In the genomic region with DNA sequence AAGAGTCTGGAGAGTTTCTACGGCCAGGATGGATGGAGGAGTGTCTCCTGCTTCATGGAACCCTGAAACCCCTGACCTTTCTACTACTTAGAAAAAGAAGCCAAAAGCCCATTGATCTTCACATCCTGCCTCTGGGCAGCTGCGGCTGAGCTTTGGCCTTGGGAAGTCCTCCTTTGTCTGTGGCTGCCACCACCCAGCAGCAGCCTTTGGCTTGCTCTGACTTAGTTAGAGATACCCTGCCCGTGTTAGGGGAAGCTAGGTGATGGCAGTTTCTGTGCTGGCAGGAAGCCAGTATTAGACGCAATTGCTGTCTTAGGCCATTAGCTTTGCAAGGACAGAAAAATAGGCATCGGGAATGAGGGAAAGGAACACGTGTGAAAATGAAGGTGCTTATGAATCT, we compare ENCODE assay signal across 18 cellular contexts. TPM values are rescaled to one million over a fixed set of nuclear protein-coding genes. Genes with fewer than 3 reads are reported as not detected.
DNase-seq lines count a peak whose midpoint lies in the region; ATAC-seq and TF ChIP-seq lines count a peak whose summit lies in the region.
"Had no signal": no experiment of that assay in that cellular context is flagged by ENCODE, and none has a peak within 500 bp of the region (broad histone marks: within the 10 kb centered on the region; RNA-seq: fewer than 3 reads in every experiment).

No MANE protein-coding gene starts in this region.

- no peaks in the 10 kb centered on the region for H3K27me3 Mint-ChIP-seq in activated CD8-positive, alpha-beta T cell treated with anti-CD3 and anti-CD28 coated beads for 36 hours
- H3K27me3 Mint-ChIP-seq in activated CD8-positive, alpha-beta T cell treated with anti-CD3 and anti-CD28 coated beads, Interleukin-2, amount 10 ng/mL, durations not matched to agents 7 days and 5 days (ENCODE audit: low read depth) = no peaks in the 10 kb centered on the region
- H3K27me3 Mint-ChIP-seq in T-helper 17 cell = no peaks in the 10 kb centered on the region
- H3K27me3 Mint-ChIP-seq: stimulated activated memory B cell treated with anti-CD40 and anti-IgM and Interleukin-4, amounts not matched to agents 10 μg/mL and 1 μg/mL and 100 μg/mL, for 72 hours had no signal

- H3K4me2 ChIP-seq in hepatocyte = no peak overlapping the region

- H3K4me1 ChIP-seq in hepatocyte (ENCODE audit: insufficient read depth) (no peaks in the 10 kb centered on the region), thyroid gland (peaks cover 0 to 6% of the 10 kb centered on the region in 2 donors)

- peaks cover 16% of the 10 kb centered on the region for H3K4me1 Mint-ChIP-seq in activated CD8-positive, alpha-beta T cell treated with anti-CD3 and anti-CD28 coated beads for 36 hours (ENCODE audit: low read depth)
- H3K4me1 Mint-ChIP-seq in activated CD8-positive, alpha-beta T cell treated with anti-CD3 and anti-CD28 coated beads, Interleukin-2, amount 10 ng/mL, durations not matched to agents 7 days and 5 days (ENCODE audit: low read depth) = peaks cover 15% of the 10 kb centered on the region
- peaks cover 12% of the 10 kb centered on the region for H3K4me1 Mint-ChIP-seq in T-helper 17 cell

- H3K9me3 ChIP-seq in T-helper 17 cell (ENCODE audit: control insufficient read depth, low read length, poor library complexity, severe bottlenecking) (no peaks in the 10 kb centered on the region), hepatocyte (ENCODE audit: low read depth) (no peaks in the 10 kb centered on the region), thyroid gland (no peaks in the 10 kb centered on the region)
- H3K9me3 ChIP-seq: tibial nerve had no signal

- intact Hi-C loops in activated CD8-positive, alpha-beta T cell treated with anti-CD3 and anti-CD28 coated beads for 36 hours (cut with micrococcal nuclease) = no loop called here
- intact Hi-C loops in thyroid gland (cut with DNase I) = no loop called here

- no peak overlapping the region for H3K27ac Mint-ChIP-seq in activated CD8-positive, alpha-beta T cell treated with anti-CD3 and anti-CD28 coated beads for 36 hours
- H3K27ac Mint-ChIP-seq in activated CD8-positive, alpha-beta T cell treated with anti-CD3 and anti-CD28 coated beads, Interleukin-2, amount 10 ng/mL, durations not matched to agents 7 days and 5 days = no peak overlapping the region
- peak overlapping the region; percentile 72 for H3K27ac Mint-ChIP-seq in T-helper 17 cell
- H3K27ac Mint-ChIP-seq: stimulated activated memory B cell treated with anti-CD40 and anti-IgM and Interleukin-4, amounts not matched to agents 10 μg/mL and 1 μg/mL and 100 μg/mL, for 72 hours had no signal

- H3K9me2 ChIP-seq in hepatocyte (replicated peaks; ENCODE audit: insufficient read depth) = no peaks in the 10 kb centered on the region

- H3K36me3 ChIP-seq in hepatocyte (replicated peaks; ENCODE audit: insufficient read depth, low read depth) (no peaks in the 10 kb centered on the region), thyroid gland (no peaks in the 10 kb centered on the region)

- H3K9me3 Mint-ChIP-seq in activated CD8-positive, alpha-beta T cell treated with anti-CD3 and anti-CD28 coated beads for 36 hours = no peaks in the 10 kb centered on the region
- no peaks in the 10 kb centered on the region for H3K9me3 Mint-ChIP-seq in activated CD8-positive, alpha-beta T cell treated with anti-CD3 and anti-CD28 coated beads, Interleukin-2, amount 10 ng/mL, durations not matched to agents 7 days and 5 days (ENCODE audit: insufficient read depth)
- H3K9me3 Mint-ChIP-seq: stimulated activated memory B cell treated with anti-CD40 and anti-IgM and Interleukin-4, amounts not matched to agents 10 μg/mL and 1 μg/mL and 100 μg/mL, for 72 hours had no signal

- H4K20me1 ChIP-seq in hepatocyte (ENCODE audit: insufficient read depth, poor library complexity, severe bottlenecking) = no peaks in the 10 kb centered on the region

- H3K27ac ChIP-seq in hepatocyte (no peak overlapping the region), thyroid gland (no peak overlapping the region)
- H3K27ac ChIP-seq: C4-2B, tibial nerve had no signal

- POLR2A ChIA-PET in activated CD8-positive, alpha-beta T cell treated with anti-CD3 and anti-CD28 coated beads for 36 hours (lab: Charles Lee) = interaction anchor here (1.8 kb wide), 1 partner anchor 12 kb away, joined by 6 read pairs; no protein-coding TSS in a partner anchor
- POLR2A ChIA-PET in activated CD8-positive, alpha-beta T cell treated with anti-CD3 and anti-CD28 coated beads, Interleukin-2, amount 10 ng/mL, durations not matched to agents 7 days and 5 days (lab: Charles Lee) = interaction anchor here (0.6 kb wide), 1 partner anchor 109 kb away, joined by 3 read pairs; no protein-coding TSS in a partner anchor

- TF ChIP-seq POLR2A in thyroid gland (IDR thresholded peaks at IDR 0.05) = no peak

- CTCF ChIA-PET in activated CD8-positive, alpha-beta T cell treated with anti-CD3 and anti-CD28 coated beads for 36 hours (lab: Charles Lee) = interaction anchor here (1.5 to 2.3 kb wide), 2 partner anchors 108 to 249 kb away, joined by 4 to 5 read pairs; no protein-coding TSS in a partner anchor
- CTCF ChIA-PET in activated CD8-positive, alpha-beta T cell treated with anti-CD3 and anti-CD28 coated beads, Interleukin-2, amount 10 ng/mL, durations not matched to agents 7 days and 5 days (lab: Charles Lee) = interaction anchor here (1.6 to 2.6 kb wide), 2 partner anchors 8 to 141 kb away, joined by 3 to 10 read pairs; no protein-coding TSS in a partner anchor

- H3K4me3 ChIP-seq in hepatocyte (no peak overlapping the region), thyroid gland (replicated peaks in 1 of 3) (no peak overlapping the region)
- H3K4me3 ChIP-seq: tibial nerve had no signal

- no peak for ATAC-seq in activated CD8-positive, alpha-beta T cell treated with anti-CD3 and anti-CD28 coated beads for 36 hours
- no peak for ATAC-seq in activated CD8-positive, alpha-beta T cell treated with anti-CD3 and anti-CD28 coated beads, Interleukin-2, amount 10 ng/mL, durations not matched to agents 7 days and 5 days
- ATAC-seq in T-helper 17 cell = no peak
- ATAC-seq in HG03025 (IDR thresholded peaks at IDR 0.05; ENCODE audit: low FRiP score, unreplicated experiment) = no peak
- ATAC-seq: PC-3; stimulated activated memory B cell treated with anti-CD40 and anti-IgM and Interleukin-4, amounts not matched to agents 10 μg/mL and 1 μg/mL and 100 μg/mL, for 72 hours had no signal

- 84% methylated on average over 6 of the region's 6 CpGs for WGBS in hepatocyte (ENCODE audit: low lambda C conversion rate, missing lambda C conversion rate)
- WGBS in thyroid gland, 2 donors = 38 to 43% methylated on average over 6 of the region's 6 CpGs

- no peak overlapping the region for H3K4me3 Mint-ChIP-seq in activated CD8-positive, alpha-beta T cell treated with anti-CD3 and anti-CD28 coated beads for 36 hours
- H3K4me3 Mint-ChIP-seq in activated CD8-positive, alpha-beta T cell treated with anti-CD3 and anti-CD28 coated beads, Interleukin-2, amount 10 ng/mL, durations not matched to agents 7 days and 5 days = no peak overlapping the region
- H3K4me3 Mint-ChIP-seq in T-helper 17 cell = no peak overlapping the region
- H3K4me3 Mint-ChIP-seq: stimulated activated memory B cell treated with anti-CD40 and anti-IgM and Interleukin-4, amounts not matched to agents 10 μg/mL and 1 μg/mL and 100 μg/mL, for 72 hours had no signal

- peaks cover 3% of the 10 kb centered on the region for H3K79me2 ChIP-seq in hepatocyte

- H2AFZ ChIP-seq in hepatocyte = no peak overlapping the region

- H3K36me3 Mint-ChIP-seq in activated CD8-positive, alpha-beta T cell treated with anti-CD3 and anti-CD28 coated beads for 36 hours (ENCODE audit: low read depth) = peaks cover 3% of the 10 kb centered on the region
- H3K36me3 Mint-ChIP-seq in activated CD8-positive, alpha-beta T cell treated with anti-CD3 and anti-CD28 coated beads, Interleukin-2, amount 10 ng/mL, durations not matched to agents 7 days and 5 days (ENCODE audit: low read depth) = no peaks in the 10 kb centered on the region
- peaks cover 13% of the 10 kb centered on the region for H3K36me3 Mint-ChIP-seq in T-helper 17 cell (ENCODE audit: low read depth)

- H3K27me3 ChIP-seq in hepatocyte (no peaks in the 10 kb centered on the region), thyroid gland (no peaks in the 10 kb centered on the region)
- H3K27me3 ChIP-seq: tibial nerve had no signal

- peak; percentile 23 for DNase-seq in activated CD8-positive, alpha-beta T cell treated with anti-CD3 and anti-CD28 coated beads for 36 hours
- no peak for DNase-seq in activated CD8-positive, alpha-beta T cell treated with anti-CD3 and anti-CD28 coated beads, Interleukin-2, amount 10 ng/mL, durations not matched to agents 7 days and 5 days
- DNase-seq in T-helper 17 cell (no peak), hepatocyte (ENCODE audit: low spot score) (peak; percentile 15), thyroid gland (peak; percentile 33 to 40)
- no peak for DNase-seq in activated CD4-positive, alpha-beta T cell treated with anti-CD3 and anti-CD28 coated beads for 48 hours
- no peak for DNase-seq in activated effector memory CD4-positive, alpha-beta T cell treated with Interleukin-2 at 50 U/mL for 16 hours
- DNase-seq: activated CD4-positive, alpha-beta T cell treated with anti-CD3 and anti-CD28 coated beads for 4 hours; activated naive CD4-positive, alpha-beta T cell treated with Interleukin-2 at 50 U/mL for 16 hours; hippocampal formation; kidney; NCI-H1417; PC-3; stimulated activated CD4-positive, alpha-beta T cell treated with anti-CD3 and anti-CD28 coated beads, Interleukin-15, amount 100 ng/mL, for 24 hours had no signal

- no peak for TF ChIP-seq CTCF in activated CD8-positive, alpha-beta T cell treated with anti-CD3 and anti-CD28 coated beads for 36 hours (IDR thresholded peaks at IDR 0.05)
- TF ChIP-seq CTCF in hepatocyte (IDR thresholded peaks at IDR 0.05; ENCODE audit: poor library complexity) (no peak), thyroid gland (IDR thresholded peaks at IDR 0.05) (no peak)

RNA-seq across cellular contexts. Expression of gene APH1B, which starts 18.8 kb away (rescaled TPM):
- total RNA-seq in activated CD8-positive, alpha-beta T cell treated with anti-CD3 and anti-CD28 coated beads for 36 hours = 1 to 10 TPM; 7.0 to 9.7 TPM
- total RNA-seq in activated CD8-positive, alpha-beta T cell treated with anti-CD3 and anti-CD28 coated beads, Interleukin-2, amount 10 ng/mL, durations not matched to agents 7 days and 5 days = 10 to 100 TPM in 1 of 2 experiments, 1 to 10 TPM in 1; 9.1 to 10.1 TPM
- 10 to 100 TPM; 11.8 to 17.6 TPM for total RNA-seq in T-helper 17 cell
- 19.5 and 19.9 TPM in 2 replicates for total RNA-seq in hepatocyte
- 29.8 and 37.9 TPM in 2 replicates for polyA plus RNA-seq in hepatocyte
- total RNA-seq in thyroid gland = 10 to 100 TPM; 22.9 to 35.3 (median 27.8) TPM

Comparison
In these comparisons a context has a peak if more than half of its experiments do, and no peak if none do; other contexts are left out.
1. DNase-seq: peak in activated CD8-positive, alpha-beta T cell treated with anti-CD3 and anti-CD28 coated beads for 36 hours (single experiment), hepatocyte (single experiment) and thyroid gland (2 of 2); none in activated CD8-positive, alpha-beta T cell treated with anti-CD3 and anti-CD28 coated beads, Interleukin-2, amount 10 ng/mL, durations not matched to agents 7 days and 5 days (single experiment), T-helper 17 cell (0 of 3), activated CD4-positive, alpha-beta T cell treated with anti-CD3 and anti-CD28 coated beads for 48 hours (single experiment) and activated effector memory CD4-positive, alpha-beta T cell treated with Interleukin-2 at 50 U/mL for 16 hours (single experiment).